Comparison of ENCODE assay signal across 8 cellular contexts in the genomic region with DNA sequence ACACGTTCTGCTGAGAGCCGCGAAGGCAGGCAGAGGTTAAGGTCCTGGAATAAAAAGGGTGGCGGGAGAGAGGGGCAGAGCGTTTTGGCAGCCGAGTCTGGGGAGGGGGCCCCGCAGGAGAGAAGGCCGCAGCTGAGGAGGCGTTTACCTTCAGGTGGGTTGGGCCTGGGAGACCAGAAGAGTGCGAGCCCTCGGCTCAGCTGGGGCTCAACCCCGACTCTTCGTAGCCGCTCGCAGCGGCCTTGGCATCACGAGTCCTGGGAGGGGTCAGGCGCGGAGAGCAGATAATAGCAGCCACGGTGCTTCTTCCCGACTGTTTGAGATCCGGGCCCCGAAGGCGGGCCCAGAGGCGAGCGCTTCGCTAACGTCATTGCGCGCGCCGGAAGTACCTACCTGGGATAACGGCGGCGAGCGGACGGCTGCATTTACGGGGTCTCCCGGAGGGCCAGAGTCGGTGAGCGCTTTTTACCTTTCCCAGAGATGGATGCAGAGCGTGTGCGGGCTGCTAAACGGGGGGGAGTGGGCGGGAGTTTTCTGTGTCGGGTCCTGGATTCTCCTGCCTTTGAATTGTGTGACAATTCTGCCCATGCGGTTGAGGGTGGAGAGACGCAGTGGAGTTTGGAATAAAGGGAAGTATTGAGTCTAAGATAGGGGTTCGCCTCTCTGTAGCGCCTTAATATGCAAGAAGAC. TPM values are rescaled to one million over a fixed set of nuclear protein-coding genes. Genes with fewer than 3 reads are reported as not detected.
DNase-seq lines count a peak whose midpoint lies in the region; ATAC-seq and TF ChIP-seq lines count a peak whose summit lies in the region.

A gene with protein sequence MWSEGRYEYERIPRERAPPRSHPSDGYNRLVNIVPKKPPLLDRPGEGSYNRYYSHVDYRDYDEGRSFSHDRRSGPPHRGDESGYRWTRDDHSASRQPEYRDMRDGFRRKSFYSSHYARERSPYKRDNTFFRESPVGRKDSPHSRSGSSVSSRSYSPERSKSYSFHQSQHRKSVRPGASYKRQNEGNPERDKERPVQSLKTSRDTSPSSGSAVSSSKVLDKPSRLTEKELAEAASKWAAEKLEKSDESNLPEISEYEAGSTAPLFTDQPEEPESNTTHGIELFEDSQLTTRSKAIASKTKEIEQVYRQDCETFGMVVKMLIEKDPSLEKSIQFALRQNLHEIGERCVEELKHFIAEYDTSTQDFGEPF (plus strand): TSS at position 392 of the 690 bp plus-strand sequence. CDS start 9,736 bp downstream, outside the sequence.
A gene with protein sequence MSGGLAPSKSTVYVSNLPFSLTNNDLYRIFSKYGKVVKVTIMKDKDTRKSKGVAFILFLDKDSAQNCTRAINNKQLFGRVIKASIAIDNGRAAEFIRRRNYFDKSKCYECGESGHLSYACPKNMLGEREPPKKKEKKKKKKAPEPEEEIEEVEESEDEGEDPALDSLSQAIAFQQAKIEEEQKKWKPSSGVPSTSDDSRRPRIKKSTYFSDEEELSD (minus strand): TSS at position 319 of the 690 bp plus-strand sequence. CDS start 1,992 bp downstream, outside the sequence.

- TF ChIP-seq CTCF in dorsolateral prefrontal cortex (IDR thresholded peaks at IDR 0.05 in 54 of 56, conservative IDR thresholded peaks at IDR 0.05 in 2 of 56; ENCODE audit: low read depth in 1 of 56, partially characterized antibody in 56 of 56) (peak in 9 of 56 donors; percentile 6 to 26 (median 14)), lower leg skin (IDR thresholded peaks at IDR 0.05) (no peak)

- no peak for TF ChIP-seq POLR2A in lower leg skin (IDR thresholded peaks at IDR 0.05)

- H3K4me3 ChIP-seq in dorsolateral prefrontal cortex (peak within 1 kb of the TSS; percentile 65 to 97 (median 84)), lower leg skin (ENCODE audit: low read depth, poor library complexity, severe bottlenecking) (peak within 1 kb of the TSS; percentile 54)

- peak within 1 kb of the TSS; percentile 10 to 96 (median 83) for H3K27ac ChIP-seq in dorsolateral prefrontal cortex

- 0 to 1% methylated on average over 35 to 50 of the region's 50 CpGs for WGBS in lower leg skin, 2 donors

- H3K27me3 ChIP-seq in dorsolateral prefrontal cortex = no peaks in the 10 kb centered on the region

- intact Hi-C loops in dorsolateral prefrontal cortex (cut with DNase I) = loop anchor here (2.0 to 5.0 kb wide), 3 partner anchors 87 to 184 kb away; a partner anchor contains a TSS
- intact Hi-C loops in lower leg skin (cut with DNase I; ENCODE audit: low total_unique reads) = no loop called here

- ATAC-seq in GM19324 (IDR thresholded peaks at IDR 0.05; ENCODE audit: low FRiP score, unreplicated experiment) (peak; percentile 94), HG03460 (IDR thresholded peaks at IDR 0.05; ENCODE audit: unreplicated experiment) (peak; percentile 95)

- DNase-seq in C1 segment of cervical spinal cord (lab: John Stamatoyannopoulos, UW) (peak; percentile 21 to 84 (median 66)), NCI-H748 (lab: John Stamatoyannopoulos, UW; ENCODE audit: unreplicated experiment) (peak; percentile 97), dorsolateral prefrontal cortex (peak; percentile 73 to 90 (median 84)), lower leg skin (ENCODE audit: low spot score in 2 of 2) (peak; percentile 82 to 96)
- peak; percentile 79 to 84 for DNase-seq in activated CD4-positive, alpha-beta T cell treated with anti-CD3 and anti-CD28 coated beads, Interleukin-2, amount 50 U/mL, for 48 hours
- peak; percentile 70 to 76 for DNase-seq in stimulated activated CD4-positive, alpha-beta T cell treated with anti-CD3 and anti-CD28 coated beads, Interleukin-4, amount 100 ng/mL, for 48 hours (ENCODE audit: low read depth in 2 of 2)

RNA-seq across cellular contexts. Expression of the first gene that starts in this region (rescaled TPM):
- total RNA-seq in dorsolateral prefrontal cortex (10 to 100 TPM; 45.3 to 89.6 (median 68.0) TPM), lower leg skin (10 to 100 TPM; 39.5 to 45.5 (median 41.7) TPM)

RNA-seq across cellular contexts. Expression of the second gene that starts in this region (rescaled TPM):
- total RNA-seq in dorsolateral prefrontal cortex = 10 to 100 TPM; 36.1 to 82.9 (median 59.0) TPM
- 10 to 100 TPM; 17.0 to 28.9 (median 20.7) TPM for total RNA-seq in lower leg skin

Comparison
In these comparisons a context has a peak if more than half of its experiments do, and no peak if none do; other contexts are left out.
1. Peak in every context shown above with its lines: DNase-seq, ATAC-seq, H3K4me3 ChIP-seq and H3K27ac ChIP-seq.